34 cellular contexts compared by ENCODE assay signal in the genomic region with DNA sequence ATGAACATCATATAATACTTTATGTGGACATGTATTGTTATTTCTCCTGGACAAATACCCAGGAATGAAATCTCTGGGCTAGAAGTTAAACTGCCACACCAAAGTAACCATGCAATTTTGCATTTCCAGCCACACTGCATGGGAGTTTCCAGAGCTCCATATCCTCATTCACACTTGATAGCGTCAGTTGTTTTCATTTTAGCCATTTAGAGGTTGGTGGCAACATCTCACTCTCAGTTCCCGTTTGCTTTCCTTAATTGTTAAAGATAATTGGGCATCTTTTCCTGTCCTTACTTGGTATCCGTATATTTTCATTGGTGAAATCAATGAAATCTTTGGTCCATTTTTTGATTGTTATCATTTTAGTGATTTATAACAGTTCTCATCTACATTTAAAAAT.
"Had no signal": no experiment of that assay in that cellular context is flagged by ENCODE, and none has a peak within 500 bp of the region (broad histone marks: within the 10 kb centered on the region; RNA-seq: fewer than 3 reads in every experiment).

No MANE protein-coding gene starts in this region.

- H3K36me3 ChIP-seq: MG63 had no signal

- H3K4me3 ChIP-seq: MG63 had no signal

- DNase-seq: Karpas-422, Kasumi-1, MG63, MM.1S, NCI-H1048, NCI-H1092, NCI-H1092 treated with DMSO at 0.1 percent for 48 hours, NCI-H1105, NCI-H1105 treated with DMSO at 0.1 percent for 48 hours, NCI-H1417, NCI-H1417 treated with DMSO at 0.1 percent for 48 hours, NCI-H1436, NCI-H1436 treated with DMSO at 0.1 percent for 48 hours, NCI-H146, NCI-H1694, NCI-H1694 treated with DMSO at 0.1 percent for 48 hours, NCI-H187, NCI-H187 treated with DMSO at 0.1 percent for 48 hours, NCI-H1930, NCI-H2029, NCI-H2029 treated with DMSO at 0.1 percent for 48 hours, NCI-H2081, NCI-H2081 treated with DMSO at 0.1 percent for 48 hours, NCI-H2107, NCI-H2171, NCI-H2171 treated with DMSO at 0.1 percent for 48 hours, NCI-H2227 treated with DMSO at 0.1 percent for 48 hours, NCI-H226, NCI-H345, NCI-H446, NCI-H446 treated with DMSO at 0.1 percent for 48 hours, NCI-H510A, NCI-H510A treated with DMSO at 0.1 percent for 48 hours, NCI-H524 had no signal
